Comparison of ENCODE assay signal across 17 cellular contexts in genomic region chr13:72970956-72971355, GRCh38.
A peak's percentile ranks its signal among the peaks of the same experiment; 100 is the strongest.
DNase-seq lines count a peak whose midpoint lies in the region; TF ChIP-seq lines count a peak whose summit lies in the region.
"Had no signal": no experiment of that assay in that cellular context is flagged by ENCODE, and none has a peak within 500 bp of the region (broad histone marks: within the 10 kb centered on the region; RNA-seq: fewer than 3 reads in every experiment).

No MANE protein-coding gene starts in this region.

- H3K4me3 ChIP-seq in AG09309 (ENCODE audit: control insufficient read depth, low read depth, low read length) (no peak overlapping the region), muscle layer of duodenum (ENCODE audit: low read depth in 1 of 2, low read length in 2 of 2) (no peak overlapping the region)
- H3K4me3 ChIP-seq: tibial nerve had no signal

- H3K36me3 ChIP-seq in muscle layer of duodenum (ENCODE audit: control insufficient read depth in 1 of 2, insufficient read depth in 2 of 2, low read length in 2 of 2): peaks cover 0 to 7% of the 10 kb centered on the region in 2 donors

- no peaks in the 10 kb centered on the region for H3K4me1 ChIP-seq in muscle layer of duodenum (ENCODE audit: control insufficient read depth in 1 of 2, insufficient read depth in 2 of 2, low read length in 2 of 2)
- H3K4me1 ChIP-seq: tibial nerve had no signal

- TF ChIP-seq CTCF in AG09309 (IDR thresholded peaks at IDR 0.05; ENCODE audit: control insufficient read depth, insufficient read depth, low read depth, low read length, missing control alignments): no peak

- H3K27ac ChIP-seq in muscle layer of duodenum (ENCODE audit: low read length): peak overlapping the region; percentile 13
- H3K27ac ChIP-seq: tibial nerve had no signal

- H3K27me3 ChIP-seq in muscle layer of duodenum (ENCODE audit: low read depth, low read length): no peaks in the 10 kb centered on the region
- H3K27me3 ChIP-seq: tibial nerve had no signal

- no peaks in the 10 kb centered on the region for H3K9me3 ChIP-seq in muscle layer of duodenum (ENCODE audit: control insufficient read depth in 1 of 2, low read length in 2 of 2)
- H3K9me3 ChIP-seq: SK-N-SH, tibial nerve had no signal

- DNase-seq in AG09309 (ENCODE audit: low read depth) (peak; percentile 4), NCI-H226 (peak; percentile 45), dedifferentiated amniotic fluid mesenchymal stem cell (ENCODE audit: extremely low spot score) (peak; percentile 75), GOT3 (lab: John Stamatoyannopoulos, UW) (no peak), UCSD-AML1 (lab: John Stamatoyannopoulos, UW; ENCODE audit: unreplicated experiment) (no peak)
- DNase-seq in activated naive CD4-positive, alpha-beta T cell treated with anti-CD3 and anti-CD28 coated beads, Interleukin-2, amount 50 U/mL, for 16 hours: no peak
- DNase-seq in activated CD4-positive, alpha-beta T cell treated with anti-CD3 and anti-CD28 coated beads for 1 hour: no peak
- DNase-seq: activated CD4-positive, alpha-beta T cell treated with anti-CD3 and anti-CD28 coated beads, Interleukin-2, amount 50 U/mL, for 1 hour; activated T-cell treated with anti-CD3 and anti-CD28 coated beads for 4 hours; COR-L47; GDM1; islet precursor cell; NCI-H1694 treated with DMSO at 0.1 percent for 48 hours; NCI-H510A treated with DMSO at 0.1 percent for 48 hours; SK-N-SH had no signal

Comparison
In these comparisons a context has a peak if more than half of its experiments do, and no peak if none do; other contexts are left out.
1. DNase-seq: peak in AG09309 (single experiment), NCI-H226 (single experiment) and dedifferentiated amniotic fluid mesenchymal stem cell (single experiment); none in GOT3 (single experiment), activated naive CD4-positive, alpha-beta T cell treated with anti-CD3 and anti-CD28 coated beads, Interleukin-2, amount 50 U/mL, for 16 hours (single experiment), activated CD4-positive, alpha-beta T cell treated with anti-CD3 and anti-CD28 coated beads for 1 hour (single experiment) and UCSD-AML1 (single experiment).